27 cellular contexts compared by ENCODE assay signal in the genomic region with DNA sequence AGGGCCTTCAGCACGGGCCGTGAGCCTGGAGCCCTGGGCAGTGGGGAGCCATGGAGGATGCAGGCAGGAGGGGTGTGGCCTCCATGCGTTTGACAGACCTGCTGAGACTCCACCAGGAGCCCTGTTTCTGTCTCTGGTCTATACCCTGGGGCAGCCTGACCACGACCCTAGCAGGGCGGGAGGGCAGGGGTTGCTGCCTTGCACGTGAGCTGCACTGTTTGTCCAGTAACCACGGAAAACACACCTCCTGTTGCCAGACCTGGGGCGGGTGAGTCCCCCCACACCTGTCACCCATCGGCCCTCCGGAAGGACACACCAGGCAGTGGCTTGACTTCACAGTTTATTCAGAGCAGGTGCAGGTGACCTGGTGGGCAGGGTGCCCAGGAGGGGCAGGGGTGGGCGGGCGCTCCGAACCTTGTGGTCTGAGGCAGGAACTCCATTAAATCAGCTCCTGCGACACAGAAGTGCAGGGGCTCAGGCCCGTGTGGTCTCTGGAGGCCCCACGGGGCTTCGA. TPM values are rescaled to one million over a fixed set of nuclear protein-coding genes. Genes with fewer than 3 reads are reported as not detected.
DNase-seq lines count a peak whose midpoint lies in the region; ATAC-seq lines count a peak whose summit lies in the region.
"Had no signal": no experiment of that assay in that cellular context is flagged by ENCODE, and none has a peak within 500 bp of the region (broad histone marks: within the 10 kb centered on the region; RNA-seq: fewer than 3 reads in every experiment).

No MANE protein-coding gene starts in this region.

- H3K27ac Mint-ChIP-seq in naive B cell, result peak overlapping the region in 2 of 6 donors; percentile 90 to 94
- H3K27ac Mint-ChIP-seq: activated naive CD8-positive, alpha-beta T cell treated with anti-CD3 and anti-CD28 coated beads, Interleukin-2, amount 10 ng/mL, durations not matched to agents 7 days and 5 days; activated T-cell treated with anti-CD3 and anti-CD28 coated beads, Interleukin-2, amount 50 U/mL, for 24 hours; H9; nephron; stimulated activated effector memory CD8-positive, alpha-beta T cell treated with anti-CD3 and anti-CD28 coated beads, Interleukin-12 subunit alpha, Interleukin-12 subunit beta, amount 100 ng/mL, for 72 hours; WTC11 had no signal

- no peak overlapping the region for H3K27ac ChIP-seq in caudate nucleus (ENCODE audit: low read depth, low read length)
- H3K27ac ChIP-seq: 22Rv1, ascending aorta, colonic mucosa, HL-60 had no signal

- DNase-seq in DMS153 (lab: John Stamatoyannopoulos, UW), result peak; percentile 68
- DNase-seq in DMS153 treated with DMSO at 0.1 percent for 48 hours (lab: John Stamatoyannopoulos, UW; ENCODE audit: unreplicated experiment), result no peak
- DNase-seq in NCI-H1092 (lab: John Stamatoyannopoulos, UW), result peak; percentile 29
- peak; percentile 80 for DNase-seq in NCI-H2196 (lab: John Stamatoyannopoulos, UW; ENCODE audit: unreplicated experiment)
- peak; percentile 60 for DNase-seq in naive B cell
- DNase-seq in caudate nucleus (lab: John Stamatoyannopoulos, UW), result no peak
- no peak for DNase-seq in NOMO-1 (lab: John Stamatoyannopoulos, UW; ENCODE audit: unreplicated experiment in 2 of 2)
- DNase-seq: activated CD4-positive, alpha-beta T cell treated with anti-CD3 and anti-CD28 coated beads, Interleukin-2, amount 50 U/mL, for 1 hour; activated gamma-delta T cell; activated naive CD8-positive, alpha-beta T cell treated with anti-CD3 and anti-CD28 coated beads, Interleukin-2, amount 10 ng/mL, durations not matched to agents 7 days and 5 days; activated T-cell treated with anti-CD3 and anti-CD28 coated beads, Interleukin-2, amount 50 U/mL, for 24 hours; colonic mucosa; effector CD8-positive, alpha-beta T cell; hippocampal formation; NCI-H187; NCI-H226; NCI-H82; trophoblast cell had no signal

- H3K4me3 Mint-ChIP-seq in naive B cell, result peak overlapping the region in 7 of 8 donors; percentile 22 to 87 (median 47)
- H3K4me3 Mint-ChIP-seq: activated naive CD8-positive, alpha-beta T cell treated with anti-CD3 and anti-CD28 coated beads, Interleukin-2, amount 10 ng/mL, durations not matched to agents 7 days and 5 days; activated T-cell treated with anti-CD3 and anti-CD28 coated beads, Interleukin-2, amount 50 U/mL, for 24 hours; H9; nephron; stimulated activated effector memory CD8-positive, alpha-beta T cell treated with anti-CD3 and anti-CD28 coated beads, Interleukin-12 subunit alpha, Interleukin-12 subunit beta, amount 100 ng/mL, for 72 hours; WTC11 had no signal

- peaks cover 8 to 21% of the 10 kb centered on the region in 2 donors for H3K36me3 Mint-ChIP-seq in naive B cell
- H3K36me3 Mint-ChIP-seq: stimulated activated effector memory CD8-positive, alpha-beta T cell treated with anti-CD3 and anti-CD28 coated beads, Interleukin-12 subunit alpha, Interleukin-12 subunit beta, amount 100 ng/mL, for 72 hours had no signal

- no peaks in the 10 kb centered on the region for H3K27me3 Mint-ChIP-seq in naive B cell

- ATAC-seq in naive B cell (ENCODE audit: low read depth in 2 of 2) (no peak), HG03280 (IDR thresholded peaks at IDR 0.05; ENCODE audit: unreplicated experiment) (no peak)
- ATAC-seq: GM12878; stimulated activated effector memory CD8-positive, alpha-beta T cell treated with anti-CD3 and anti-CD28 coated beads, Interleukin-12 subunit alpha, Interleukin-12 subunit beta, amount 100 ng/mL, for 72 hours had no signal

- H3K4me1 Mint-ChIP-seq in naive B cell, result peaks cover 27 to 71% (median 55%) of the 10 kb centered on the region in 3 donors
- H3K4me1 Mint-ChIP-seq: activated naive CD8-positive, alpha-beta T cell treated with anti-CD3 and anti-CD28 coated beads, Interleukin-2, amount 10 ng/mL, durations not matched to agents 7 days and 5 days; nephron; stimulated activated effector memory CD8-positive, alpha-beta T cell treated with anti-CD3 and anti-CD28 coated beads, Interleukin-12 subunit alpha, Interleukin-12 subunit beta, amount 100 ng/mL, for 72 hours; WTC11 had no signal

- peaks cover 6 to 29% (median 17%) of the 10 kb centered on the region in 7 donors for H3K9me3 Mint-ChIP-seq in naive B cell

RNA-seq across cellular contexts. Expression of a gene that starts 3.9 kb away (rescaled TPM):
- polyA plus RNA-seq in naive B cell (ENCODE audit: low read depth in 6 of 6), result 10 to 100 TPM in 2 of 6 donors, under 1 TPM in 3, not detected in 1; 0.39 to 69.1 (median 0.73) TPM
- polyA plus RNA-seq: GM12878 had no signal

RNA-seq across cellular contexts. Expression of a gene that starts 5.8 kb away (rescaled TPM):
- polyA plus RNA-seq in naive B cell (ENCODE audit: low read depth in 6 of 6), result not detected
- polyA plus RNA-seq: GM12878 had no signal

RNA-seq across cellular contexts. Expression of a gene that starts 10.2 kb away (rescaled TPM):
- polyA plus RNA-seq in naive B cell (ENCODE audit: low read depth in 6 of 6), result under 1 TPM in 1 of 6 donors, not detected in 5; 0.09 TPM

RNA-seq across cellular contexts. Expression of a gene that starts 11.4 kb away (rescaled TPM):
- polyA plus RNA-seq in naive B cell (ENCODE audit: low read depth in 6 of 6), result 10 to 100 TPM; 46.1 to 86.0 (median 65.3) TPM

RNA-seq across cellular contexts. Expression of a gene that starts 37.0 kb away (rescaled TPM):
- 10 to 100 TPM; 29.3 to 47.7 (median 35.7) TPM for polyA plus RNA-seq in naive B cell (ENCODE audit: low read depth in 6 of 6)

Comparison
In these comparisons a context has a peak if more than half of its experiments do, and no peak if none do; other contexts are left out.
1. DNase-seq: peak in DMS153 (single experiment), NCI-H1092 (single experiment), NCI-H2196 (single experiment) and naive B cell (single experiment); none in DMS153 treated with DMSO at 0.1 percent for 48 hours (single experiment), caudate nucleus (0 of 61) and NOMO-1 (0 of 2).